Comparison of ENCODE assay signal across 8 cellular contexts in the genomic region with DNA sequence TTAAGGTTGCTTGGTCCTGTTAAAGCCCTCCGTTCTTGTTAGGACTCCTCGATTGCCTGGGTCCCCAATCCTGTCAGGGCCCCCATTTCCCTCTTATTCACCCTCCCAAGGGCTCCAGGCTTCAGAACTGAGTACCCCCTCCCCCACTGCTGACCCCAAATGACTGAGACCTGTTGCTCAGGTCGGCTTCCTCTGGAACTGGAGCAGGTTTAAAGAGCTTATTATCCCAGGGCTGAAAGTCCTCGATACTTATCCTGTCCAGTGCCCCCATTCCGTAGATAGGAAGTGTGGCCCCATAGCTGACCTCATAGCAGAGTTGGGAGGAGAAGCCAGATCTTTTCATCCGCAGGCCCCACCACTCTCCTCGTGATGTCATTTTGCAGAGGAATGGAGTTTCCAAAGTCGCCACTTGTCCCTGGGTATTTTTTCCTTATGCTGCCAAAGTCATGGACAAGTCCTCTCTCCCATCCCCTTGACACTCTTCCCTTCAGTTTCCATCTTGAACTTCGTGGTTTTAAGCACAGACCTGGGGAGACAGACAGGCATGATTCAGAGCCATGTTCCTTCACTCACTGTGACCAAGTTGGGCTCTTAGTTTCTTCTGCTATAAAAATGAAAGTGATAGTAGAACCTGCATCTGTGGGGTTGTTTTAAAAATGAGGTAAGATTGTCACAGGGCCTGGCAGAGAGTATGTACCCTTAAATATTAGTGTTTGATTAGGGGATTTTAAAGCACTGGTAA. TPM values are rescaled to one million over a fixed set of nuclear protein-coding genes. Genes with fewer than 3 reads are reported as not detected.
A peak's percentile ranks its signal among the peaks of the same experiment; 100 is the strongest.
DNase-seq lines count a peak whose midpoint lies in the region; ATAC-seq, FAIRE-seq and TF ChIP-seq lines count a peak whose summit lies in the region.
"Had no signal": no experiment of that assay in that cellular context is flagged by ENCODE, and none has a peak within 500 bp of the region (broad histone marks: within the 10 kb centered on the region; RNA-seq: fewer than 3 reads in every experiment).

No MANE protein-coding gene starts in this region.

- H3K9me3 ChIP-seq in pancreas, result no peaks in the 10 kb centered on the region

- H3K27ac ChIP-seq in pancreas, result peak overlapping the region in 3 of 4 donors; percentile 33 to 92 (median 83)

- intact Hi-C loops in activated CD4-positive, alpha-beta T cell treated with anti-CD3 and anti-CD28 coated beads for 36 hours (cut with DNase I, micrococcal nuclease), result loop anchor here (1.0 to 5.0 kb wide), 9 partner anchors 196 to 1369 kb away; a partner anchor contains a TSS
- intact Hi-C loops in pancreas (cut with DNase I), result no loop called here

- H3K36me3 ChIP-seq in pancreas, result peaks cover 0 to 18% (median 0%) of the 10 kb centered on the region in 3 donors

- H3K4me3 ChIP-seq in pancreas, result peak overlapping the region; percentile 51 to 92 (median 70)

- H3K4me3 Mint-ChIP-seq in activated CD4-positive, alpha-beta T cell treated with anti-CD3 and anti-CD28 coated beads for 36 hours, result peak overlapping the region; percentile 86

- POLR2A ChIA-PET in activated CD4-positive, alpha-beta T cell treated with anti-CD3 and anti-CD28 coated beads for 36 hours (lab: Charles Lee), result interaction anchor here (1.2 kb wide), 1 partner anchor 40 kb away, joined by 4 read pairs; a partner anchor contains a TSS

- WGBS in pancreas, 2 donors, result 7% methylated on average over 9 of the region's 9 CpGs

- peaks cover 8 to 15% (median 11%) of the 10 kb centered on the region in 3 donors for H3K4me1 ChIP-seq in pancreas

- peak; percentile 52 for DNase-seq in activated CD4-positive, alpha-beta T cell treated with anti-CD3 and anti-CD28 coated beads for 36 hours
- DNase-seq in pancreas, result peak in 1 of 6 donors; percentile 24
- no peak for DNase-seq in NCI-H69 (lab: John Stamatoyannopoulos, UW)

- CTCF ChIA-PET in activated CD4-positive, alpha-beta T cell treated with anti-CD3 and anti-CD28 coated beads for 36 hours (lab: Charles Lee), result interaction anchor here (0.8 to 2.6 kb wide), 5 partner anchors 16 to 42 kb away, joined by 3 to 12 read pairs (median 5); a partner anchor contains a TSS

- no peak for FAIRE-seq in pancreas (lab: Jason Lieb, UNC)

- ATAC-seq in GM18873 (IDR thresholded peaks at IDR 0.05; ENCODE audit: low FRiP score, unreplicated experiment) (peak; percentile 35), HG03159 (IDR thresholded peaks at IDR 0.05; ENCODE audit: unreplicated experiment) (peak; percentile 59), esophagus mucosa (peak; percentile 20), pancreas (peak in 3 of 4 donors; percentile 1 to 29 (median 12)), HG03520 (IDR thresholded peaks at IDR 0.05; ENCODE audit: unreplicated experiment) (no peak)
- ATAC-seq in activated CD4-positive, alpha-beta T cell treated with anti-CD3 and anti-CD28 coated beads for 36 hours, result peak; percentile 87

- no peaks in the 10 kb centered on the region for H3K27me3 ChIP-seq in pancreas

- no peaks in the 10 kb centered on the region for H3K27me3 Mint-ChIP-seq in activated CD4-positive, alpha-beta T cell treated with anti-CD3 and anti-CD28 coated beads for 36 hours

- TF ChIP-seq CTCF in pancreas (IDR thresholded peaks at IDR 0.05), result no peak

- H3K9me3 Mint-ChIP-seq in activated CD4-positive, alpha-beta T cell treated with anti-CD3 and anti-CD28 coated beads for 36 hours (ENCODE audit: low read depth), result no peaks in the 10 kb centered on the region

- H3K36me3 Mint-ChIP-seq in activated CD4-positive, alpha-beta T cell treated with anti-CD3 and anti-CD28 coated beads for 36 hours (ENCODE audit: low read depth), result peaks cover 10% of the 10 kb centered on the region

- H3K27ac Mint-ChIP-seq in activated CD4-positive, alpha-beta T cell treated with anti-CD3 and anti-CD28 coated beads for 36 hours, result peak overlapping the region; percentile 97

- peaks cover 6% of the 10 kb centered on the region for H3K4me1 Mint-ChIP-seq in activated CD4-positive, alpha-beta T cell treated with anti-CD3 and anti-CD28 coated beads for 36 hours

RNA-seq across cellular contexts. Expression of a gene that starts 1.2 kb away (rescaled TPM):
- 10 to 100 TPM in 1 of 2 experiments, 1 to 10 TPM in 1; 9.2 to 14.5 TPM for total RNA-seq in activated CD4-positive, alpha-beta T cell treated with anti-CD3 and anti-CD28 coated beads for 36 hours
- total RNA-seq in esophagus mucosa (10.0 TPM), pancreas (10 to 100 TPM in 2 of 6 donors, 1 to 10 TPM in 4; 6.5 to 11.2 (median 9.3) TPM)
- 10 to 100 TPM in 1 of 2 donors, 1 to 10 TPM in 1; 4.8 to 10.2 TPM for polyA plus RNA-seq in pancreas

RNA-seq across cellular contexts. Expression of a gene that starts 32.7 kb away (rescaled TPM):
- total RNA-seq in activated CD4-positive, alpha-beta T cell treated with anti-CD3 and anti-CD28 coated beads for 36 hours, result not detected
- total RNA-seq in esophagus mucosa (not detected), pancreas (1 to 10 TPM in 3 of 6 donors, under 1 TPM in 3; 0.13 to 2.3 (median 0.71) TPM)
- polyA plus RNA-seq in pancreas, result 1 to 10 TPM in 1 of 2 donors, under 1 TPM in 1; 0.68 to 4.3 TPM
- total RNA-seq: dermis microvascular lymphatic vessel endothelial cell had no signal

RNA-seq across cellular contexts. Expression of a gene that starts 39.7 kb away (rescaled TPM):
- 10 to 100 TPM; 32.1 to 33.3 TPM for total RNA-seq in activated CD4-positive, alpha-beta T cell treated with anti-CD3 and anti-CD28 coated beads for 36 hours
- 14.2 TPM for total RNA-seq in esophagus mucosa
- 10 to 100 TPM in 2 of 6 donors, 1 to 10 TPM in 4; 4.3 to 12.2 (median 6.5) TPM for total RNA-seq in pancreas
- 10 to 100 TPM; 19.8 to 22.9 TPM for polyA plus RNA-seq in pancreas

RNA-seq across cellular contexts. Expression of a gene that starts 43.8 kb away (rescaled TPM):
- total RNA-seq in activated CD4-positive, alpha-beta T cell treated with anti-CD3 and anti-CD28 coated beads for 36 hours, result 10 to 100 TPM; 69.9 TPM
- 32.0 TPM for total RNA-seq in esophagus mucosa
- 10 to 100 TPM in 2 of 6 donors, 1 to 10 TPM in 4; 5.1 to 15.8 (median 8.3) TPM for total RNA-seq in pancreas
- 1 to 10 TPM; 7.1 to 9.5 TPM for polyA plus RNA-seq in pancreas

Comparison
In these comparisons a context has a peak if more than half of its experiments do, and no peak if none do; other contexts are left out.
1. intact Hi-C loops: an anchor here in activated CD4-positive, alpha-beta T cell treated with anti-CD3 and anti-CD28 coated beads for 36 hours (1.0 to 5.0 kb wide); none called in pancreas.